ENCODE assay signal across 8 cellular contexts in genomic region chr17:58352018-58352842, GRCh38. TPM values are rescaled to one million over a fixed set of nuclear protein-coding genes. Genes with fewer than 3 reads are reported as not detected.
DNase-seq lines count a peak whose midpoint lies in the region; ATAC-seq, FAIRE-seq and TF ChIP-seq lines count a peak whose summit lies in the region.

Gene SUPT4H1 (minus strand): TSS chr17:58352201. CDS start chr17:58352135, 66 bp downstream.

- peak within 1 kb of the TSS; percentile 33; the same call in 1 of the 2 replicates for H2AFZ ChIP-seq in H1 (ENCODE audit: low read length)

- H3K4me3 ChIP-seq in H1 (ENCODE audit: extremely low read depth in 1 of 4, insufficient read depth in 2 of 4, low read depth in 3 of 4, low read length in 4 of 4) (peak within 1 kb of the TSS; percentile 90 to 96 (median 94)), mesendoderm (ENCODE audit: low read length) (peak within 1 kb of the TSS; percentile 98)

- in situ Hi-C loops in Caki2 (cut with HindIII; ENCODE audit: low pct_unique_long_range_greater_than_20kb, low sequenced_read_pairs): no loop called here

- peaks cover 0 to 2% (median 0%) of the 10 kb centered on the region in 4 experiments; a peak in 1 of 7 replicates for H3K4me1 ChIP-seq in H1 (replicated peaks in 1 of 4; ENCODE audit: control insufficient read depth in 3 of 4, insufficient read depth in 4 of 4, low read length in 3 of 4)
- peaks cover 3% of the 10 kb centered on the region for H3K4me1 ChIP-seq in mesendoderm (ENCODE audit: control insufficient read depth, low read depth, low read length)

- peak; percentile 88 for ATAC-seq in GM21381 (IDR thresholded peaks at IDR 0.05; ENCODE audit: unreplicated experiment)

- H2AK5ac ChIP-seq in H1 (ENCODE audit: low read depth, low read length) (0 out of 2 replicates have a peak within 1 kb of the TSS, but pooled peaks have one; percentile 45), mesendoderm (ENCODE audit: low read length) (peak within 1 kb of the TSS; percentile 97)

- no peak within 1 kb of the TSS for H2BK20ac ChIP-seq in H1 (ENCODE audit: low read length)

- peak within 1 kb of the TSS; percentile 99 for H4K8ac ChIP-seq in H1 (ENCODE audit: extremely low read depth, insufficient read depth, low read length)
- no peak within 1 kb of the TSS for H4K8ac ChIP-seq in mesendoderm (ENCODE audit: low read depth, low read length)

- H3K36me3 ChIP-seq in H1 (ENCODE audit: control insufficient read depth in 2 of 4, insufficient read depth in 4 of 4, low read length in 3 of 4) (peaks cover 16 to 27% (median 25%) of the 10 kb centered on the region in 4 experiments), mesendoderm (ENCODE audit: control insufficient read depth, insufficient read depth, low read length) (peaks cover 8% of the 10 kb centered on the region)

- peaks cover 8% of the 10 kb centered on the region; the same call in 1 of the 2 replicates for H3K23me2 ChIP-seq in H1 (ENCODE audit: low read depth, low read length)

- FAIRE-seq in H1 (lab: Jason Lieb, UNC): no peak

- peak within 1 kb of the TSS; percentile 75 for H3K18ac ChIP-seq in H1 (ENCODE audit: extremely low read depth, low read length)
- peak within 1 kb of the TSS; percentile 72 for H3K18ac ChIP-seq in mesendoderm (ENCODE audit: low read length)

- H2BK5ac ChIP-seq in H1 (ENCODE audit: low read depth, low read length) (peak within 1 kb of the TSS; percentile 71), mesendoderm (ENCODE audit: low read length) (peak within 1 kb of the TSS; percentile 83)

- TF ChIP-seq EP300 in H1 (IDR thresholded peaks at IDR 0.05; ENCODE audit: borderline replicate concordance in 1 of 2, low read depth in 2 of 2, low read length in 2 of 2): peak in 1 of 2 experiments; percentile 97; a peak in 2 of 3 replicates

- H4K20me1 ChIP-seq in H1 (replicated peaks in 1 of 2; ENCODE audit: control insufficient read depth in 1 of 2, insufficient read depth in 2 of 2, low read length in 2 of 2): peaks cover 4% of the 10 kb centered on the region in 2 experiments

- H2BK120ac ChIP-seq in H1 (replicated peaks; ENCODE audit: low read depth, low read length) (no peak within 1 kb of the TSS), mesendoderm (ENCODE audit: low read depth, low read length) (no peak within 1 kb of the TSS)

- H3K79me1 ChIP-seq in H1 (ENCODE audit: low read depth, low read length) (no peaks in the 10 kb centered on the region), mesendoderm (ENCODE audit: low read length) (peaks cover 4% of the 10 kb centered on the region)

- TF ChIP-seq CTCF in H1 (IDR thresholded peaks at IDR 0.05; ENCODE audit: control extremely low read depth in 1 of 3, insufficient read depth in 1 of 3, low read depth in 1 of 3, low read length in 3 of 3): peak in 1 of 3 experiments; percentile 10; a peak in 1 of 4 replicates

- H3K9ac ChIP-seq in H1 (replicated peaks in 1 of 4; ENCODE audit: extremely low read depth in 1 of 4, low read depth in 3 of 4, low read length in 3 of 4) (peak within 1 kb of the TSS; percentile 84 to 97 (median 94)), mesendoderm (ENCODE audit: low read length) (peak within 1 kb of the TSS; percentile 97)

- DNase-seq in Caki2 (ENCODE audit: low read depth): peak; percentile 96
- DNase-seq in HT1080 (ENCODE audit: low read depth): peak; percentile 91
- DNase-seq in NK-92 treated with Interleukin-12 subunit alpha and Interleukin-12 subunit beta, amount 100 ng/mL, for 24 hours (lab: John Stamatoyannopoulos, UW): peak; percentile 87
- DNase-seq in activated CD8-positive, alpha-beta memory T cell treated with anti-CD3 and anti-CD28 coated beads for 48 hours (ENCODE audit: low read depth in 2 of 3, low spot score in 2 of 3): peak; percentile 60 to 86 (median 67)
- peak; percentile 80 to 88 for DNase-seq in H1 (ENCODE audit: low read depth in 1 of 2, low spot score in 2 of 2)
- DNase-seq in mesendoderm: peak; percentile 98
- peak; percentile 72 for DNase-seq in stimulated activated CD8-positive, alpha-beta memory T cell treated with anti-CD3 and anti-CD28 coated beads, Interleukin-15, amount 100 ng/mL, for 1 hour (ENCODE audit: low read depth)

- peak within 1 kb of the TSS; percentile 36 for H3K4ac ChIP-seq in H1 (replicated peaks; ENCODE audit: insufficient read length, low read depth, low read length)
- peak within 1 kb of the TSS; percentile 40 for H3K4ac ChIP-seq in mesendoderm (ENCODE audit: low read depth, low read length)

- peak; percentile 68 to 86 for TF ChIP-seq POLR2A in H1 (IDR thresholded peaks at IDR 0.05; ENCODE audit: control extremely low read depth in 1 of 2, low read depth in 2 of 2, low read length in 2 of 2)

- peaks cover 0 to 13% of the 10 kb centered on the region in 2 experiments; a peak in 2 of 4 replicates for H3K79me2 ChIP-seq in H1 (ENCODE audit: control insufficient read depth in 1 of 2, insufficient read depth in 2 of 2, low read length in 2 of 2)
- peaks cover 8% of the 10 kb centered on the region for H3K79me2 ChIP-seq in mesendoderm (ENCODE audit: control insufficient read depth, insufficient read depth, low read length)

- H2BK15ac ChIP-seq in H1 (ENCODE audit: low read length): no peak within 1 kb of the TSS
- H2BK15ac ChIP-seq in mesendoderm (replicated peaks; ENCODE audit: low read depth): no peak within 1 kb of the TSS

- POLR2A ChIA-PET in H1 (lab: Charles Lee; ENCODE audit: partially characterized antibody): interaction anchor here (0.6 to 7.9 kb wide), 29 partner anchors 8 to 166 kb away, joined by 3 to 149 read pairs (median 6); partner anchors contain the start of genes MTMR4 and RNF43

- peak within 1 kb of the TSS; percentile 24 for H3K56ac ChIP-seq in H1 (replicated peaks; ENCODE audit: insufficient read length, low read depth, low read length)
- peak within 1 kb of the TSS; percentile 99 for H3K56ac ChIP-seq in mesendoderm (ENCODE audit: low read length)

- H3K27ac ChIP-seq in H1 (ENCODE audit: low read depth, low read length) (peak within 1 kb of the TSS; percentile 88), mesendoderm (ENCODE audit: low read depth, low read length) (peak within 1 kb of the TSS; percentile 96)

- no peak within 1 kb of the TSS for H3K14ac ChIP-seq in H1 (ENCODE audit: insufficient read length)

- no peak within 1 kb of the TSS for H3K23ac ChIP-seq in H1 (ENCODE audit: insufficient read length)
- peak within 1 kb of the TSS; percentile 74 for H3K23ac ChIP-seq in mesendoderm (ENCODE audit: low read length)

- peak within 1 kb of the TSS; percentile 31; the same call in 1 of the 2 replicates for H2BK12ac ChIP-seq in H1 (ENCODE audit: low read depth, low read length)

- H4K91ac ChIP-seq in H1 (replicated peaks; ENCODE audit: insufficient read length, low read length): peak within 1 kb of the TSS; percentile 27

- CTCF ChIA-PET in H1 (lab: Charles Lee; ENCODE audit: partially characterized antibody): interaction anchor here (0.6 to 5.8 kb wide), 22 partner anchors 8 to 95 kb away, joined by 3 to 32 read pairs (median 4); partner anchors contain the start of gene RNF43

- WGBS in H1 (ENCODE audit: extremely low coverage in 1 of 2, insufficient coverage in 1 of 2, insufficient read length in 1 of 2, insufficient replicate concordance in 2 of 2, low coverage in 1 of 2, low lambda C conversion rate in 2 of 2, missing lambda C conversion rate in 1 of 2), 2 experiments: 2% methylated on average over 39 of the region's 63 CpGs; no CpG with 5 or more reads in 1 of the 2 experiments
- no CpG with 5 or more reads among the region's 63 CpGs for WGBS in mesendoderm (ENCODE audit: extremely low coverage, insufficient coverage, low lambda C conversion rate)

- H3K4me2 ChIP-seq in H1 (ENCODE audit: insufficient read depth in 1 of 2, low read depth in 2 of 2, low read length in 2 of 2) (peak within 1 kb of the TSS; percentile 96 to 100), mesendoderm (ENCODE audit: low read length) (peak within 1 kb of the TSS; percentile 100)

- H4K5ac ChIP-seq in H1 (ENCODE audit: insufficient read length, low read depth, low read length): peak within 1 kb of the TSS; percentile 91
- H4K5ac ChIP-seq in mesendoderm (ENCODE audit: low read length): no peak within 1 kb of the TSS

- TF ChIP-seq RAD21 in H1 (IDR thresholded peaks at IDR 0.05 in 1 of 2, conservative IDR thresholded peaks at IDR 0.05 in 1 of 2; ENCODE audit: low read depth in 2 of 2, low read length in 2 of 2): peak in 1 of 2 experiments; percentile 22; a peak in 3 of 4 replicates

- H3K9me3 ChIP-seq in H1 (ENCODE audit: insufficient read depth in 2 of 2, low read depth in 1 of 2, low read length in 1 of 2): no peaks in the 10 kb centered on the region

- no peaks in the 10 kb centered on the region for H3K27me3 ChIP-seq in H1 (replicated peaks in 1 of 4; ENCODE audit: control insufficient read depth in 3 of 4, extremely low read depth in 1 of 4, insufficient read depth in 3 of 4, low read length in 3 of 4)
- H3K27me3 ChIP-seq in mesendoderm (ENCODE audit: insufficient read depth, low read length, poor library complexity): no peaks in the 10 kb centered on the region

TF ChIP-seq in H1, 55 proteins besides CTCF, POLR2A, EP300 and RAD21 (continues in another document):
- TF ChIP-seq SP1 (IDR thresholded peaks at IDR 0.05; ENCODE audit: low read depth, low read length) (peak; percentile 70; the same call in 1 of the 2 replicates), YY1 (IDR thresholded peaks at IDR 0.05; ENCODE audit: low read depth, low read length) (no peak), SIX5 (IDR thresholded peaks at IDR 0.05; ENCODE audit: low read depth, low read length) (peak; percentile 39; the same call in 1 of the 2 replicates), CTBP2 (IDR thresholded peaks at IDR 0.05; ENCODE audit: borderline replicate concordance, insufficient read depth, insufficient read length, low read length) (peak; percentile 77), CBX5 (IDR thresholded peaks at IDR 0.05; ENCODE audit: low read depth, low read length) (no peak), KDM4A (IDR thresholded peaks at IDR 0.05; ENCODE audit: low read depth, low read length, severe bottlenecking) (peak; percentile 32)

RNA-seq across cellular contexts. Expression of gene SUPT4H1, which starts in this region (rescaled TPM):
- 54.4 and 57.4 TPM in 2 replicates for total RNA-seq in Caki2 (2014; rRNA removed; shearing (Covaris generic); ENCODE audit: low replicate concordance)
- total RNA-seq in HT1080 (2014; rRNA removed; shearing (Covaris generic)): 157 and 168 TPM in 2 replicates
- 111 and 127 TPM in 2 replicates for polyA plus RNA-seq in HT1080 (2015; cell fraction: cytosol; rRNA removed)
- 62.2 and 69.3 TPM in 2 replicates for polyA plus RNA-seq in HT1080 (2015; cell fraction: nucleus; rRNA removed)
- 103 and 112 TPM in 2 replicates for total RNA-seq in H1 (2021; fragmentation: NEBNext Ultra II Directional; extraction: Animal tissue kit (Norgen Biotek cat#: 25700))
- polyA plus RNA-seq in H1 (2011; rRNA removed): 115 and 143 TPM in 2 replicates
- 144 TPM for polyA plus RNA-seq in H1 (2011; cell fraction: cytosol; rRNA removed)
- 67.4 TPM for polyA plus RNA-seq in H1 (2011; cell fraction: nucleus; rRNA removed)
- 166 to 180 TPM (median 170 TPM) in 4 replicates for polyA plus RNA-seq in H1 (2012, experiment 1 of 2)
- polyA plus RNA-seq in H1 (2012, experiment 2 of 2): 181 TPM
- 66.5 TPM for polyA plus RNA-seq in H1 (2013, experiment 1 of 2)
- 66.6 TPM for polyA plus RNA-seq in H1 (2013, experiment 2 of 2)
- polyA minus RNA-seq in H1 (2011; rRNA and poly(A)+ RNA removed): 73.5 and 87.0 TPM in 2 replicates
- 50.8 TPM for polyA minus RNA-seq in H1 (2011; cell fraction: cytosol; rRNA and poly(A)+ RNA removed)
- polyA minus RNA-seq in H1 (2011; cell fraction: nucleus; rRNA and poly(A)+ RNA removed): 33.5 TPM
- 97.5 TPM for polyA plus RNA-seq in mesendoderm (2013, experiment 1 of 2)
- polyA plus RNA-seq in mesendoderm (2013, experiment 2 of 2): 99.4 TPM

Comparison
In these comparisons a context has a peak if more than half of its experiments do, and no peak if none do; other contexts are left out.
1. Peak in every context shown above with its lines: DNase-seq, ATAC-seq, H3K4me3 ChIP-seq and H3K27ac ChIP-seq.